Comparison of ENCODE assay signal across 1 cellular context in the genomic region with DNA sequence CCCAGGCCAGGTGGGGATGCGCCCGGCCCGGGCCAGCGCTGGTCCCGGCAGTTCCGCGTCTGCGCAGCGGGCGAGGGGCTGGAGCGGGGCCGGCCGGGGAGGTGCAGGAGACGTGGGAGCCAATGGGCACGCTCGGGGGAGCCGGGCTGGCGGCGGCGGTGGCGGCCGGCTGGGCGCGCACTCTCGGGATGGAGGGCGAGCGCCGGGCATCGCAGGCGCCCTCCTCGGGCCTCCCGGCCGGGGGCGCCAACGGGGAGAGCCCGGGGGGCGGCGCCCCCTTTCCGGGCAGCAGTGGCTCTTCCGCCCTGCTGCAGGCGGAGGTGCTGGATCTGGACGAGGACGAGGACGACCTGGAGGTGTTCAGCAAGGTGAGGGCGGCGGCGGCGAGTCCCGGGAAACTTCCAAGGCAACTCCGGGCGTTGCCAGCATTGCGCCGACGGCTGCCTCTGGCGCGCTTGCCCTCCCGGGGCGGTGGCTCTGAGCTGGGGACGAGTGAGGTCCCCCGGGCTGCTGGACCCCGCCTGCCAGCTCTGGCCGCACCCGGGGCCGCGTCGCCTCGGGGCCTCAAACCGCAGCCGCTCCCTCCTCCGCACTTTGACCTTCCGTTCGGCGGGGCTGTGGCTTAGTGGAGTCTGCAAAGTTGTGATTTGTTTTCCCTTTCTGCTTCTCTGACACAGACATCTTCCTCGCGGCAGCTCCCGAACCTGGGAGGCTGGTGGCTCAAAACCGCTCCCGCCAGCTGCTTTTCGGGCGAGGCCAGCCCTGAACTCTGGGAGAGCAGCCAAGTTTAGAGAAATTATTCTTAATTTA.
TF ChIP-seq lines count a peak whose summit lies in the region.

Gene SNX7 (plus strand): TSS at position 178 of the 810 bp plus-strand sequence. CDS start 11 bp downstream, at position 189.

TF ChIP-seq in HEK293, 187 proteins besides CTCF, POLR2A, EP300 and RAD21 (continued from another document and continues in another):
- TF ChIP-seq, protein P1, sequence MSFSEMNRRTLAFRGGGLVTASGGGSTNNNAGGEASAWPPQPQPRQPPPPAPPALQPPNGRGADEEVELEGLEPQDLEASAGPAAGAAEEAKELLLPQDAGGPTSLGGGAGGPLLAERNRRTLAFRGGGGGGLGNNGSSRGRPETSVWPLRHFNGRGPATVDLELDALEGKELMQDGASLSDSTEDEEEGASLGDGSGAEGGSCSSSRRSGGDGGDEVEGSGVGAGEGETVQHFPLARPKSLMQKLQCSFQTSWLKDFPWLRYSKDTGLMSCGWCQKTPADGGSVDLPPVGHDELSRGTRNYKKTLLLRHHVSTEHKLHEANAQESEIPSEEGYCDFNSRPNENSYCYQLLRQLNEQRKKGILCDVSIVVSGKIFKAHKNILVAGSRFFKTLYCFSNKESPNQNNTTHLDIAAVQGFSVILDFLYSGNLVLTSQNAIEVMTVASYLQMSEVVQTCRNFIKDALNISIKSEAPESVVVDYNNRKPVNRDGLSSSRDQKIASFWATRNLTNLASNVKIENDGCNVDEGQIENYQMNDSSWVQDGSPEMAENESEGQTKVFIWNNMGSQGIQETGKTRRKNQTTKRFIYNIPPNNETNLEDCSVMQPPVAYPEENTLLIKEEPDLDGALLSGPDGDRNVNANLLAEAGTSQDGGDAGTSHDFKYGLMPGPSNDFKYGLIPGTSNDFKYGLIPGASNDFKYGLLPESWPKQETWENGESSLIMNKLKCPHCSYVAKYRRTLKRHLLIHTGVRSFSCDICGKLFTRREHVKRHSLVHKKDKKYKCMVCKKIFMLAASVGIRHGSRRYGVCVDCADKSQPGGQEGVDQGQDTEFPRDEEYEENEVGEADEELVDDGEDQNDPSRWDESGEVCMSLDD (tag by site-specific recombination; IDR thresholded peaks at IDR 0.05) = peak; percentile 61; the same call in 1 of the 2 replicates
- TF ChIP-seq GLIS2 (tag by site-specific recombination; IDR thresholded peaks at IDR 0.05) (peak; percentile 91), ZNF843 (tag by site-specific recombination; IDR thresholded peaks at IDR 0.05) (0 out of 2 replicates have a peak, but pooled peaks have one; percentile 28), ZNF112 (tag by site-specific recombination; IDR thresholded peaks at IDR 0.05) (no peak), SETDB1 (IDR thresholded peaks at IDR 0.05; ENCODE audit: insufficient read length, low read length) (no peak), PRDM4 (tag by site-specific recombination; IDR thresholded peaks at IDR 0.05) (no peak), ZNF777 (tag by site-specific recombination; IDR thresholded peaks at IDR 0.05; ENCODE audit: borderline replicate concordance) (peak; percentile 62; the same call in 1 of the 2 replicates), ZBTB26 (tag by site-specific recombination; optimal IDR thresholded peaks at IDR 0.05) (peak; percentile 88), ZBTB1 (tag by site-specific recombination; IDR thresholded peaks at IDR 0.05) (no peak), GLIS1 (tag by site-specific recombination; IDR thresholded peaks at IDR 0.05) (peak; percentile 85), ZNF791 (tag by site-specific recombination; IDR thresholded peaks at IDR 0.05) (no peak), GFI1B (tag by site-specific recombination; IDR thresholded peaks at IDR 0.05) (0 out of 2 replicates have a peak, but pooled peaks have one; percentile 18), ZNF266 (tag by site-specific recombination; IDR thresholded peaks at IDR 0.05; ENCODE audit: low read depth) (no peak), ZNF600 (tag by site-specific recombination; IDR thresholded peaks at IDR 0.05) (peak; percentile 16; the same call in 1 of the 2 replicates), ZNF660 (tag by site-specific recombination; IDR thresholded peaks at IDR 0.05) (no peak; the same call in 1 of the 2 replicates), ZXDB (tag by site-specific recombination; IDR thresholded peaks at IDR 0.05) (peak; percentile 50), ZNF501 (tag by site-specific recombination; IDR thresholded peaks at IDR 0.05) (peak; percentile 45; the same call in 1 of the 2 replicates), ZNF341 (tag by site-specific recombination; IDR thresholded peaks at IDR 0.05; ENCODE audit: low read depth) (peak; percentile 96), PATZ1 (tag by site-specific recombination; IDR thresholded peaks at IDR 0.05) (peak; percentile 71), ZNF391 (tag by site-specific recombination; IDR thresholded peaks at IDR 0.05; ENCODE audit: borderline replicate concordance, low read depth) (no peak), ZNF768 (tag by site-specific recombination; IDR thresholded peaks at IDR 0.05) (no peak), KLF1 (tag by site-specific recombination; IDR thresholded peaks at IDR 0.05) (peak; percentile 94), ZBTB8A (tag by site-specific recombination; IDR thresholded peaks at IDR 0.05) (peak; percentile 98), ZNF645 (tag by site-specific recombination; IDR thresholded peaks at IDR 0.05) (no peak), ZNF580 (tag by site-specific recombination; IDR thresholded peaks at IDR 0.05) (no peak), ZNF692 (tag by site-specific recombination; IDR thresholded peaks at IDR 0.05) (peak; percentile 45; the same call in 1 of the 2 replicates), ZNF596 (tag by site-specific recombination; IDR thresholded peaks at IDR 0.05) (0 out of 2 replicates have a peak, but pooled peaks have one; percentile 7), ZEB2 (tag by site-specific recombination; IDR thresholded peaks at IDR 0.05) (peak; percentile 28; the same call in 1 of the 2 replicates), ZNF335 (tag by site-specific recombination; conservative IDR thresholded peaks at IDR 0.05) (peak; percentile 89), KLF16 (tag by site-specific recombination; IDR thresholded peaks at IDR 0.05) (peak; percentile 58; the same call in 1 of the 2 replicates), SP7 (tag by site-specific recombination; IDR thresholded peaks at IDR 0.05) (peak; percentile 25; the same call in 1 of the 2 replicates), ZNF423 (tag by site-specific recombination; IDR thresholded peaks at IDR 0.05) (peak; percentile 64), ZNF133 (tag by site-specific recombination; IDR thresholded peaks at IDR 0.05) (no peak), ZBTB20 (tag by site-specific recombination; IDR thresholded peaks at IDR 0.05) (peak; percentile 68), ZNF37A (tag by site-specific recombination; IDR thresholded peaks at IDR 0.05) (no peak)
- TF ChIP-seq, protein P2, sequence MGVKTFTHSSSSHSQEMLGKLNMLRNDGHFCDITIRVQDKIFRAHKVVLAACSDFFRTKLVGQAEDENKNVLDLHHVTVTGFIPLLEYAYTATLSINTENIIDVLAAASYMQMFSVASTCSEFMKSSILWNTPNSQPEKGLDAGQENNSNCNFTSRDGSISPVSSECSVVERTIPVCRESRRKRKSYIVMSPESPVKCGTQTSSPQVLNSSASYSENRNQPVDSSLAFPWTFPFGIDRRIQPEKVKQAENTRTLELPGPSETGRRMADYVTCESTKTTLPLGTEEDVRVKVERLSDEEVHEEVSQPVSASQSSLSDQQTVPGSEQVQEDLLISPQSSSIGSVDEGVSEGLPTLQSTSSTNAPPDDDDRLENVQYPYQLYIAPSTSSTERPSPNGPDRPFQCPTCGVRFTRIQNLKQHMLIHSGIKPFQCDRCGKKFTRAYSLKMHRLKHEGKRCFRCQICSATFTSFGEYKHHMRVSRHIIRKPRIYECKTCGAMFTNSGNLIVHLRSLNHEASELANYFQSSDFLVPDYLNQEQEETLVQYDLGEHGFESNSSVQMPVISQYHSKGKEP (tag by site-specific recombination; IDR thresholded peaks at IDR 0.05) = no peak
- TF ChIP-seq, protein P3, sequence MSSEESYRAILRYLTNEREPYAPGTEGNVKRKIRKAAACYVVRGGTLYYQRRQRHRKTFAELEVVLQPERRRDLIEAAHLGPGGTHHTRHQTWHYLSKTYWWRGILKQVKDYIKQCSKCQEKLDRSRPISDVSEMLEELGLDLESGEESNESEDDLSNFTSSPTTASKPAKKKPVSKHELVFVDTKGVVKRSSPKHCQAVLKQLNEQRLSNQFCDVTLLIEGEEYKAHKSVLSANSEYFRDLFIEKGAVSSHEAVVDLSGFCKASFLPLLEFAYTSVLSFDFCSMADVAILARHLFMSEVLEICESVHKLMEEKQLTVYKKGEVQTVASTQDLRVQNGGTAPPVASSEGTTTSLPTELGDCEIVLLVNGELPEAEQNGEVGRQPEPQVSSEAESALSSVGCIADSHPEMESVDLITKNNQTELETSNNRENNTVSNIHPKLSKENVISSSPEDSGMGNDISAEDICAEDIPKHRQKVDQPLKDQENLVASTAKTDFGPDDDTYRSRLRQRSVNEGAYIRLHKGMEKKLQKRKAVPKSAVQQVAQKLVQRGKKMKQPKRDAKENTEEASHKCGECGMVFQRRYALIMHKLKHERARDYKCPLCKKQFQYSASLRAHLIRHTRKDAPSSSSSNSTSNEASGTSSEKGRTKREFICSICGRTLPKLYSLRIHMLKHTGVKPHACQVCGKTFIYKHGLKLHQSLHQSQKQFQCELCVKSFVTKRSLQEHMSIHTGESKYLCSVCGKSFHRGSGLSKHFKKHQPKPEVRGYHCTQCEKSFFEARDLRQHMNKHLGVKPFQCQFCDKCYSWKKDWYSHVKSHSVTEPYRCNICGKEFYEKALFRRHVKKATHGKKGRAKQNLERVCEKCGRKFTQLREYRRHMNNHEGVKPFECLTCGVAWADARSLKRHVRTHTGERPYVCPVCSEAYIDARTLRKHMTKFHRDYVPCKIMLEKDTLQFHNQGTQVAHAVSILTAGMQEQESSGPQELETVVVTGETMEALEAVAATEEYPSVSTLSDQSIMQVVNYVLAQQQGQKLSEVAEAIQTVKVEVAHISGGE (tag by site-specific recombination; conservative IDR thresholded peaks at IDR 0.05; ENCODE audit: low read depth) = peak; percentile 30; the same call in 1 of the 2 replicates
- TF ChIP-seq, protein P4, sequence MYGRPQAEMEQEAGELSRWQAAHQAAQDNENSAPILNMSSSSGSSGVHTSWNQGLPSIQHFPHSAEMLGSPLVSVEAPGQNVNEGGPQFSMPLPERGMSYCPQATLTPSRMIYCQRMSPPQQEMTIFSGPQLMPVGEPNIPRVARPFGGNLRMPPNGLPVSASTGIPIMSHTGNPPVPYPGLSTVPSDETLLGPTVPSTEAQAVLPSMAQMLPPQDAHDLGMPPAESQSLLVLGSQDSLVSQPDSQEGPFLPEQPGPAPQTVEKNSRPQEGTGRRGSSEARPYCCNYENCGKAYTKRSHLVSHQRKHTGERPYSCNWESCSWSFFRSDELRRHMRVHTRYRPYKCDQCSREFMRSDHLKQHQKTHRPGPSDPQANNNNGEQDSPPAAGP (tag by site-specific recombination; IDR thresholded peaks at IDR 0.05) = peak; percentile 65; the same call in 1 of the 2 replicates
